ENCODE assay signal across 8 cellular contexts in the genomic region with DNA sequence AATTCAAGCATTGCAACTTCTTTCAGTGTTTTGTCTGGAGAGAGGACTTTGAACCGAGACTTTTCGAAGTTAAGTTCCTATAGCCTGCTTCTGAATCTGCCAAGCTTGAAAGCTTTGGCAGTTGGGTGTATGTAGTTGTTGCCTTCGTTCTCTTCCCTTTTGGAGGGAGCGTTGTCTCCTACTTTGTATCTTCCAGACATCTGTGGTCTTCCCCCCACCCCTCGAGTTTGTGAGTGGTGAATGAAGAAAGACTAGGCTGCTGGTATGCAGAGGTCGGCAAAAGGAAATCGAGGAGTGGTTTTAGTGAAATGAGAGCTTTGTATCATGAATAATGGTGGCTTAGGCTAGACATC. TPM values are rescaled to one million over a fixed set of nuclear protein-coding genes. Genes with fewer than 3 reads are reported as not detected.
DNase-seq lines count a peak whose midpoint lies in the region; ATAC-seq and TF ChIP-seq lines count a peak whose summit lies in the region.

No MANE protein-coding gene starts in this region.

- H3K4me1 ChIP-seq in GM23248 (ENCODE audit: insufficient read depth) (peaks cover 40% of the 10 kb centered on the region), mesodermal cell (ENCODE audit: control insufficient read depth, insufficient read depth, low read length, poor library complexity, severe bottlenecking) (peaks cover 6% of the 10 kb centered on the region), upper lobe of left lung (peaks cover 34 to 51% (median 44%) of the 10 kb centered on the region in 4 donors)

- peak in 1 of 2 donors; percentile 21 for ATAC-seq in upper lobe of left lung (ENCODE audit: low FRiP score in 2 of 2)

- no peak for TF ChIP-seq CTCF in coronary artery (IDR thresholded peaks at IDR 0.05)
- no peak for TF ChIP-seq CTCF in upper lobe of left lung (IDR thresholded peaks at IDR 0.05)

- H3K4me3 ChIP-seq in GM23248, result peak overlapping the region; percentile 93
- H3K4me3 ChIP-seq in coronary artery, result peak overlapping the region; percentile 80
- peak overlapping the region; percentile 82 for H3K4me3 ChIP-seq in mesodermal cell (ENCODE audit: extremely low read depth, insufficient read depth, low read length, poor library complexity, severe bottlenecking)
- H3K4me3 ChIP-seq in upper lobe of left lung, result peak overlapping the region; percentile 63 to 87 (median 78)

- 0 to 2% methylated on average over 7 of the region's 7 CpGs for WGBS in GM23248 (ENCODE audit: low coverage in 1 of 2, low lambda C conversion rate in 2 of 2, missing lambda C conversion rate in 2 of 2), 2 experiments
- WGBS in mesodermal cell (ENCODE audit: insufficient coverage in 2 of 2), 2 experiments, result 0 to 2% methylated on average over 3 to 4 of the region's 7 CpGs
- 0 to 1% methylated on average over 7 of the region's 7 CpGs for WGBS in upper lobe of left lung, 2 donors

- peak; percentile 24 for DNase-seq in AG08396 (ENCODE audit: low spot score)
- peak; percentile 56 for DNase-seq in GM23248
- DNase-seq in SK-MEL-5 (ENCODE audit: low read depth, low spot score), result peak; percentile 87
- no peak for DNase-seq in coronary artery (ENCODE audit: low spot score)
- DNase-seq in upper lobe of left lung, result peak in 1 of 2 donors; percentile 36
- DNase-seq in GM19238 (ENCODE audit: insufficient read length, low spot score), result no peak
- no peak for DNase-seq in COR-L47 (lab: John Stamatoyannopoulos, UW)

- H2AFZ ChIP-seq in GM23248, result no peak overlapping the region

- H3K9me2 ChIP-seq in GM23248 (ENCODE audit: insufficient read depth), result no peaks in the 10 kb centered on the region

- peaks cover 62% of the 10 kb centered on the region for H3K79me2 ChIP-seq in GM23248 (ENCODE audit: insufficient read depth)

- no peak for TF ChIP-seq EP300 in upper lobe of left lung (IDR thresholded peaks at IDR 0.05)

- H3K9me3 ChIP-seq in GM23248 (ENCODE audit: low read depth), result no peaks in the 10 kb centered on the region
- H3K9me3 ChIP-seq in mesodermal cell (ENCODE audit: control insufficient read depth, low read length), result no peaks in the 10 kb centered on the region
- H3K9me3 ChIP-seq in upper lobe of left lung, result no peaks in the 10 kb centered on the region

- H3K36me3 ChIP-seq in GM23248 (ENCODE audit: low read depth), result no peaks in the 10 kb centered on the region
- H3K36me3 ChIP-seq in mesodermal cell (ENCODE audit: control insufficient read depth, insufficient read depth, low read length), result peaks cover 10% of the 10 kb centered on the region
- no peaks in the 10 kb centered on the region for H3K36me3 ChIP-seq in upper lobe of left lung

- in situ Hi-C loops in GM23248 (cut with MboI), result no loop called here
- in situ Hi-C loops in SK-MEL-5 (cut with HindIII; ENCODE audit: low pct_unique_long_range_greater_than_20kb, low sequenced_read_pairs), result no loop called here

- peaks cover 16% of the 10 kb centered on the region for H3F3A ChIP-seq in GM23248 (ENCODE audit: insufficient read depth)

- peak overlapping the region; percentile 99 for H3K9ac ChIP-seq in GM23248

- H4K20me1 ChIP-seq in GM23248 (ENCODE audit: insufficient read depth), result peaks cover 37% of the 10 kb centered on the region

- peak overlapping the region; percentile 77 for H3K4me2 ChIP-seq in GM23248 (ENCODE audit: unreplicated experiment)

- peak in 1 of 4 donors; percentile 68 for TF ChIP-seq POLR2A in upper lobe of left lung (IDR thresholded peaks at IDR 0.05)

- peak overlapping the region; percentile 46 for H3K27ac ChIP-seq in GM23248
- peak overlapping the region; percentile 97 to 99 for H3K27ac ChIP-seq in coronary artery
- peak overlapping the region; percentile 69 for H3K27ac ChIP-seq in mesodermal cell (ENCODE audit: low read depth, low read length, severe bottlenecking)
- peak overlapping the region; percentile 98 to 100 (median 99) for H3K27ac ChIP-seq in upper lobe of left lung

- no peaks in the 10 kb centered on the region for H3K27me3 ChIP-seq in GM23248 (replicated peaks; ENCODE audit: insufficient read depth)
- H3K27me3 ChIP-seq in upper lobe of left lung, result no peaks in the 10 kb centered on the region

RNA-seq across cellular contexts. Expression of gene CTNNB1, which starts 1.3 kb away (rescaled TPM):
- total RNA-seq in GM23248 (2014; rRNA removed; shearing (Covaris generic)), result 452 and 492 TPM in 2 replicates
- polyA plus RNA-seq in GM23248 (2016; fragmentation: Nextera tagmentation; extraction: Ambion mirVana), result 170 and 182 TPM in 2 replicates
- total RNA-seq in SK-MEL-5 (2014; rRNA removed; shearing (Covaris generic)), result 2,832 and 2,887 TPM in 2 replicates
- polyA plus RNA-seq in SK-MEL-5 (2015; cell fraction: cytosol; rRNA removed), result 1,675 and 1,874 TPM in 2 replicates
- 1,627 and 1,925 TPM in 2 replicates for polyA plus RNA-seq in SK-MEL-5 (2015; cell fraction: nucleus; rRNA removed)
- polyA plus RNA-seq in mesodermal cell (2013, experiment 1 of 2), result 417 TPM
- polyA plus RNA-seq in mesodermal cell (2013, experiment 2 of 2), result 376 TPM
- 100 to 1,000 TPM; 332 to 776 (median 412) TPM for total RNA-seq in upper lobe of left lung

Comparison
In these comparisons a context has a peak if more than half of its experiments do, and no peak if none do; other contexts are left out.
1. DNase-seq: peak in AG08396 (single experiment), GM23248 (single experiment) and SK-MEL-5 (single experiment); none in coronary artery (single experiment), GM19238 (single experiment) and COR-L47 (single experiment).
2. H3K27ac ChIP-seq: peak in every context shown above with its lines; median percentile 99 in upper lobe of left lung; 98 in coronary artery; 69 in mesodermal cell; 46 in GM23248.
3. Peak in every context shown above with its lines, with median percentiles within 50 percentile points of each other: H3K4me3 ChIP-seq.